8 cellular contexts compared by ENCODE assay signal in the genomic region with DNA sequence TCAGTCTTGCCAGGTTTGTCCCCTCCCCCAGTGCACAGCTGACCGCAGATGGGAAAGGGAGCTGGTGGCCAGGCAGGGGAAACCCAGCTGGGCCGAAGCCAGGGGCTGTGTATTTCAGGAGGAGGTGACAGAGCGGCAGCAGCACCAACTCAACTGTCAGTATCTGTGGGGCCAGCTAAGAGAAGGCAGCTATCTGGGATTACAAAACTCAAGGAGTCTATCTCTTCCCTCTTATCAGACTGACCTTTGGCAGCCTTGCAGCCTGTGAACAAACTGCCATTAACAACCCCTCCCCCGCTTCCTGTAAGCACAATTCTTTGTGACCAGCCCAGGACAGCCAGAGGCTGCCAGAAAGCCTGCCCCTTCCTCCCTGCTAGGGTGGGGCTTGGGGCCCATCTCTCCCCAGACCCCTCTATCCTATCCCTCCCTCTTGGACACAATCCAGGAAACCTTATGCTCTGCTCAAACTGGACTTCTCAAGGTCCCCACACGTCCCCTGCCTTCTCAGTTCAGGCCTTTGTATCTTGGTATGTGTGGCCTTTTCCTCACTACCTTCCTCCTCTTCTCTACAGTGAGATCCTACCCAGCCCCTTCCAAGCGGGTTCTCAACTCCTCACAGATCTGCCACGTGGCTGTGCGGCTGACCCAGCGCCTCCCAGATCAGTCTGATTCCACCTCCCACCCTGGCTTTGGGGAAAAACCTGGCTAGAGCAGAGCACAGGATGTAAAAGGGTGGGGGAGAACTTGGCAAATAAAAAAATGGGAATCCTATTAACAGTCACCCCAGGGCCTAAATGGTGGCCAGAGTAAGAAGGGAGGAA. TPM values are rescaled to one million over a fixed set of nuclear protein-coding genes. Genes with fewer than 3 reads are reported as not detected.
A peak's percentile ranks its signal among the peaks of the same experiment; 100 is the strongest.
DNase-seq lines count a peak whose midpoint lies in the region; FAIRE-seq and TF ChIP-seq lines count a peak whose summit lies in the region.

No MANE protein-coding gene starts in this region.

- peaks cover 59% of the 10 kb centered on the region for H3K4me1 Mint-ChIP-seq in activated T-cell treated with anti-CD3 and anti-CD28 coated beads, Interleukin-2, amount 50 U/mL, for 24 hours (ENCODE audit: low read depth)

- H3K4me3 Mint-ChIP-seq in activated T-cell treated with anti-CD3 and anti-CD28 coated beads, Interleukin-2, amount 50 U/mL, for 24 hours, result peak overlapping the region; percentile 23

- H3K4me3 ChIP-seq in SJSA1 (no peak overlapping the region), skeletal muscle tissue (ENCODE audit: low read length in 3 of 3) (peak overlapping the region; percentile 1 to 46 (median 35))

- H3K27ac ChIP-seq in SJSA1 (peak overlapping the region; percentile 86), skeletal muscle tissue (ENCODE audit: low read depth, low read length) (peak overlapping the region; percentile 94)

- H3K9me3 Mint-ChIP-seq in activated T-cell treated with anti-CD3 and anti-CD28 coated beads, Interleukin-2, amount 50 U/mL, for 24 hours, result no peaks in the 10 kb centered on the region

- H3K9ac ChIP-seq in skeletal muscle tissue (ENCODE audit: low read depth in 1 of 3, low read length in 3 of 3), result peak overlapping the region; percentile 56 to 78 (median 65)

- H3K36me3 ChIP-seq in SJSA1 (peaks cover 8% of the 10 kb centered on the region), skeletal muscle tissue (ENCODE audit: control insufficient read depth in 3 of 3, insufficient read depth in 3 of 3, low read length in 3 of 3) (peaks cover 0 to 2% (median 0%) of the 10 kb centered on the region in 3 donors)

- no peaks in the 10 kb centered on the region for H3K27me3 ChIP-seq in SJSA1 (replicated peaks)
- no peaks in the 10 kb centered on the region for H3K27me3 ChIP-seq in skeletal muscle tissue (ENCODE audit: control insufficient read depth in 3 of 3, insufficient read depth in 3 of 3, low read length in 3 of 3)

- H3K27ac Mint-ChIP-seq in activated T-cell treated with anti-CD3 and anti-CD28 coated beads, Interleukin-2, amount 50 U/mL, for 24 hours, result peak overlapping the region; percentile 81

- no peaks in the 10 kb centered on the region for H3K27me3 Mint-ChIP-seq in activated T-cell treated with anti-CD3 and anti-CD28 coated beads, Interleukin-2, amount 50 U/mL, for 24 hours

- no peak for FAIRE-seq in D721Med (lab: Jason Lieb, UNC)

- peak; percentile 66 for DNase-seq in activated T-cell treated with anti-CD3 and anti-CD28 coated beads, Interleukin-2, amount 50 U/mL, for 24 hours
- DNase-seq in activated T-cell treated with anti-CD3 and anti-CD28 coated beads, Interleukin-2, amount 50 U/mL, for 1 hour, result no peak
- DNase-seq in HT-29 (ENCODE audit: low spot score) (peak; percentile 89), SJSA1 (ENCODE audit: low read depth in 1 of 2, low spot score in 2 of 2) (peak; percentile 98), brain pericyte (ENCODE audit: low read depth, low spot score) (peak; percentile 42), iPS-NIHi7 (ENCODE audit: extremely low spot score) (peak; percentile 78), D721Med (ENCODE audit: insufficient read length, low spot score) (no peak)

- H3K4me1 ChIP-seq in SJSA1 (replicated peaks) (peaks cover 45% of the 10 kb centered on the region), skeletal muscle tissue (ENCODE audit: control insufficient read depth in 3 of 3, insufficient read depth in 3 of 3, low read length in 3 of 3) (peaks cover 52 to 62% (median 58%) of the 10 kb centered on the region in 3 donors)

- TF ChIP-seq CTCF in D721Med (IDR thresholded peaks at IDR 0.05; ENCODE audit: insufficient read depth, missing control alignments), result no peak

- no peaks in the 10 kb centered on the region for H3K9me3 ChIP-seq in SJSA1 (replicated peaks)
- H3K9me3 ChIP-seq in skeletal muscle tissue (ENCODE audit: control insufficient read depth in 3 of 3, low read length in 3 of 3), result no peaks in the 10 kb centered on the region

- H3K36me3 Mint-ChIP-seq in activated T-cell treated with anti-CD3 and anti-CD28 coated beads, Interleukin-2, amount 50 U/mL, for 24 hours (ENCODE audit: low read depth), result peaks cover 12% of the 10 kb centered on the region

RNA-seq across cellular contexts. Expression of a gene that starts 10.5 kb away (rescaled TPM):
- 54.7 and 84.7 TPM in 2 replicates for total RNA-seq in HT-29 (2014; rRNA removed; shearing (Covaris generic))
- total RNA-seq in SJSA1 (2014; rRNA removed; shearing (Covaris generic)), result 23.2 and 43.8 TPM in 2 replicates
- 24.5 TPM for total RNA-seq in skeletal muscle tissue

RNA-seq across cellular contexts. Expression of a gene that starts 26.0 kb away (rescaled TPM):
- 21.4 and 25.6 TPM in 2 replicates for total RNA-seq in HT-29 (2014; rRNA removed; shearing (Covaris generic))
- total RNA-seq in SJSA1 (2014; rRNA removed; shearing (Covaris generic)), result 3.4 and 5.3 TPM in 2 replicates
- total RNA-seq in skeletal muscle tissue, result 6.8 TPM

Comparison
In these comparisons a context has a peak if more than half of its experiments do, and no peak if none do; other contexts are left out.
1. DNase-seq: peak in activated T-cell treated with anti-CD3 and anti-CD28 coated beads, Interleukin-2, amount 50 U/mL, for 24 hours (single experiment), HT-29 (single experiment), SJSA1 (2 of 2), brain pericyte (single experiment) and iPS-NIHi7 (single experiment); none in activated T-cell treated with anti-CD3 and anti-CD28 coated beads, Interleukin-2, amount 50 U/mL, for 1 hour (single experiment) and D721Med (single experiment).